20 cellular contexts compared by ENCODE assay signal in the genomic region with DNA sequence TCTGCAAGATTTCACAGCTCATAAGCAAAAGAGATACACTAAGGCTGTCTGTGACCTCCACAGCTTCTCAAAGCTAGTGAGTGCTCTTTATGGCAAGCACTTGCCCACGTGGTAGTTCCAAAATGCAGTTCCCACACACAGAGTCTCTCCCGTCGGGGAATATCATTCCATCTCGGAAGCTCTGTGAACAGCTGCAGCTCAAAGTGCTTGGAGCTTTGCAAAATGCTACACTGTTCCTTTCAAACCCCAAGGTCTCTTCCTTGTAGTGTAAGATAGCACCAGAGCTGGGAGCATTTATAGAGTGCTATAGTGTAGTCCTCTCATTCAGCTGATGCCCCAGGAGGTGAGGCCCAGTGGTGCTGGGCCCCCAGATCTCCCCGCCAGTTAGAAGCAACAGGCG. TPM values are rescaled to one million over a fixed set of nuclear protein-coding genes. Genes with fewer than 3 reads are reported as not detected.
DNase-seq lines count a peak whose midpoint lies in the region; ATAC-seq and TF ChIP-seq lines count a peak whose summit lies in the region.
"Had no signal": no experiment of that assay in that cellular context is flagged by ENCODE, and none has a peak within 500 bp of the region (broad histone marks: within the 10 kb centered on the region; RNA-seq: fewer than 3 reads in every experiment).

No MANE protein-coding gene starts in this region.

- no peak overlapping the region for H3K4me3 ChIP-seq in ascending aorta
- H3K4me3 ChIP-seq: esophagus muscularis mucosa, GM23248, K562 had no signal

- peaks cover 12% of the 10 kb centered on the region for H3K36me3 Mint-ChIP-seq in IgD-negative memory B cell
- H3K36me3 Mint-ChIP-seq in immature natural killer cell, result peaks cover 8 to 17% (median 10%) of the 10 kb centered on the region in 3 donors
- H3K36me3 Mint-ChIP-seq in stimulated activated memory B cell treated with anti-CD40 and anti-IgM and Interleukin-4, amounts not matched to agents 10 μg/mL and 1 μg/mL and 100 μg/mL, for 72 hours, result peaks cover 39% of the 10 kb centered on the region
- H3K36me3 Mint-ChIP-seq in activated CD4-positive, alpha-beta memory T cell treated with anti-CD3 and anti-CD28 coated beads for 36 hours, result peaks cover 47% of the 10 kb centered on the region

- CTCF ChIA-PET in activated CD4-positive, alpha-beta memory T cell treated with anti-CD3 and anti-CD28 coated beads for 36 hours (lab: Charles Lee), result interaction anchor here (1.3 to 2.6 kb wide), 4 partner anchors 15 to 199 kb away, joined by 3 to 10 read pairs (median 6); no protein-coding TSS in a partner anchor

- TF ChIP-seq CTCF in ascending aorta (IDR thresholded peaks at IDR 0.05), result no peak

- peaks cover 7 to 15% of the 10 kb centered on the region in 2 donors for H3K36me3 ChIP-seq in ascending aorta

- H3K9me3 Mint-ChIP-seq in IgD-negative memory B cell (no peaks in the 10 kb centered on the region), immature natural killer cell (no peaks in the 10 kb centered on the region)
- H3K9me3 Mint-ChIP-seq in stimulated activated memory B cell treated with anti-CD40 and anti-IgM and Interleukin-4, amounts not matched to agents 10 μg/mL and 1 μg/mL and 100 μg/mL, for 72 hours, result no peaks in the 10 kb centered on the region
- H3K9me3 Mint-ChIP-seq in activated CD4-positive, alpha-beta memory T cell treated with anti-CD3 and anti-CD28 coated beads for 36 hours, result no peaks in the 10 kb centered on the region

- H3K27ac ChIP-seq in ascending aorta, result peak overlapping the region; percentile 87 to 88
- H3K27ac ChIP-seq: GM23248, HL-60 had no signal

- POLR2A ChIA-PET in activated CD4-positive, alpha-beta memory T cell treated with anti-CD3 and anti-CD28 coated beads for 36 hours (lab: Charles Lee), result interaction anchor here (0.9 kb wide), 1 partner anchor 17 kb away, joined by 3 read pairs; no protein-coding TSS in a partner anchor

- peaks cover 13 to 47% of the 10 kb centered on the region in 2 donors for H3K4me1 ChIP-seq in ascending aorta
- H3K4me1 ChIP-seq: BE2C had no signal

- intact Hi-C loops in ascending aorta (cut with DNase I), result no loop called here
- intact Hi-C loops in activated CD4-positive, alpha-beta memory T cell treated with anti-CD3 and anti-CD28 coated beads for 36 hours (cut with micrococcal nuclease), result no loop called here

- H3K27ac Mint-ChIP-seq in IgD-negative memory B cell, result peak overlapping the region in 2 of 3 donors; percentile 47 to 50
- peak overlapping the region in 4 of 6 donors; percentile 48 to 91 (median 70) for H3K27ac Mint-ChIP-seq in immature natural killer cell
- H3K27ac Mint-ChIP-seq in stimulated activated memory B cell treated with anti-CD40 and anti-IgM and Interleukin-4, amounts not matched to agents 10 μg/mL and 1 μg/mL and 100 μg/mL, for 72 hours, result peak overlapping the region; percentile 81
- no peak overlapping the region for H3K27ac Mint-ChIP-seq in activated CD4-positive, alpha-beta memory T cell treated with anti-CD3 and anti-CD28 coated beads for 36 hours
- H3K27ac Mint-ChIP-seq: activated CD8-positive, alpha-beta memory T cell treated with anti-CD3 and anti-CD28 coated beads, Interleukin-2, amount 10 ng/mL, durations not matched to agents 7 days and 5 days had no signal

- no peaks in the 10 kb centered on the region for H3K9me3 ChIP-seq in ascending aorta
- H3K9me3 ChIP-seq: BE2C, esophagus muscularis mucosa had no signal

- H3K4me1 Mint-ChIP-seq in IgD-negative memory B cell (peaks cover 23 to 32% (median 30%) of the 10 kb centered on the region in 3 donors), immature natural killer cell (peaks cover 41 to 92% of the 10 kb centered on the region in 2 donors)
- H3K4me1 Mint-ChIP-seq in stimulated activated memory B cell treated with anti-CD40 and anti-IgM and Interleukin-4, amounts not matched to agents 10 μg/mL and 1 μg/mL and 100 μg/mL, for 72 hours, result peaks cover 46% of the 10 kb centered on the region
- H3K4me1 Mint-ChIP-seq in activated CD4-positive, alpha-beta memory T cell treated with anti-CD3 and anti-CD28 coated beads for 36 hours (ENCODE audit: low read depth), result peaks cover 61% of the 10 kb centered on the region

- H3K4me3 Mint-ChIP-seq in IgD-negative memory B cell, result no peak overlapping the region
- no peak overlapping the region for H3K4me3 Mint-ChIP-seq in immature natural killer cell
- H3K4me3 Mint-ChIP-seq in stimulated activated memory B cell treated with anti-CD40 and anti-IgM and Interleukin-4, amounts not matched to agents 10 μg/mL and 1 μg/mL and 100 μg/mL, for 72 hours, result no peak overlapping the region
- no peak overlapping the region for H3K4me3 Mint-ChIP-seq in activated CD4-positive, alpha-beta memory T cell treated with anti-CD3 and anti-CD28 coated beads for 36 hours
- H3K4me3 Mint-ChIP-seq: activated CD8-positive, alpha-beta memory T cell treated with anti-CD3 and anti-CD28 coated beads, Interleukin-2, amount 10 ng/mL, durations not matched to agents 7 days and 5 days; brain had no signal

- DNase-seq in ascending aorta (ENCODE audit: low spot score in 2 of 2) (no peak), immature natural killer cell (no peak), hepatic stellate cell (ENCODE audit: low spot score) (no peak)
- no peak for DNase-seq in activated CD4-positive, alpha-beta memory T cell treated with anti-CD3 and anti-CD28 coated beads for 36 hours
- DNase-seq: activated CD4-positive, CD25-positive, alpha-beta regulatory T cell treated with anti-CD3 and anti-CD28 coated beads, Interleukin-2, amount 50 U/mL, for 72 hours; activated CD8-positive, alpha-beta memory T cell treated with anti-CD3 and anti-CD28 coated beads, Interleukin-2, amount 10 ng/mL, durations not matched to agents 7 days and 5 days; BE2C; GM23248; NCI-H1048; NCI-H526 treated with DMSO at 0.1 percent for 48 hours; retina; SHP77 treated with DMSO at 0.1 percent for 48 hours; T-helper 2 cell had no signal

- no peaks in the 10 kb centered on the region for H3K27me3 ChIP-seq in ascending aorta
- H3K27me3 ChIP-seq: BE2C, esophagus muscularis mucosa had no signal

- ATAC-seq in stimulated activated memory B cell treated with anti-CD40 and anti-IgM and Interleukin-4, amounts not matched to agents 10 μg/mL and 1 μg/mL and 100 μg/mL, for 72 hours, result no peak
- ATAC-seq in HG03280 (IDR thresholded peaks at IDR 0.05; ENCODE audit: unreplicated experiment), result no peak
- ATAC-seq: activated CD8-positive, alpha-beta memory T cell treated with anti-CD3 and anti-CD28 coated beads, Interleukin-2, amount 10 ng/mL, durations not matched to agents 7 days and 5 days; K562 had no signal

- H3K27me3 Mint-ChIP-seq in IgD-negative memory B cell (no peaks in the 10 kb centered on the region), immature natural killer cell (ENCODE audit: low read depth in 3 of 3) (peaks cover 0 to 4% (median 0%) of the 10 kb centered on the region in 3 donors)
- H3K27me3 Mint-ChIP-seq in stimulated activated memory B cell treated with anti-CD40 and anti-IgM and Interleukin-4, amounts not matched to agents 10 μg/mL and 1 μg/mL and 100 μg/mL, for 72 hours, result no peaks in the 10 kb centered on the region
- H3K27me3 Mint-ChIP-seq in activated CD4-positive, alpha-beta memory T cell treated with anti-CD3 and anti-CD28 coated beads for 36 hours, result no peaks in the 10 kb centered on the region
- H3K27me3 Mint-ChIP-seq: activated CD8-positive, alpha-beta memory T cell treated with anti-CD3 and anti-CD28 coated beads, Interleukin-2, amount 10 ng/mL, durations not matched to agents 7 days and 5 days had no signal

RNA-seq across cellular contexts. Expression of a gene that starts 36.1 kb away (rescaled TPM):
- polyA plus RNA-seq in IgD-negative memory B cell (257 TPM), immature natural killer cell (100 to 1,000 TPM in 1 of 3 donors, 10 to 100 TPM in 2; 49.8 to 142 (median 74.4) TPM)
- 59.9 TPM for total RNA-seq in ascending aorta
- 100 to 1,000 TPM in 1 of 2 experiments, 10 to 100 TPM in 1; 99.9 to 113 TPM for total RNA-seq in activated CD4-positive, alpha-beta memory T cell treated with anti-CD3 and anti-CD28 coated beads for 36 hours
- total RNA-seq: GM23248 had no signal
